Comparison of ENCODE assay signal across 8 cellular contexts in the genomic region with DNA sequence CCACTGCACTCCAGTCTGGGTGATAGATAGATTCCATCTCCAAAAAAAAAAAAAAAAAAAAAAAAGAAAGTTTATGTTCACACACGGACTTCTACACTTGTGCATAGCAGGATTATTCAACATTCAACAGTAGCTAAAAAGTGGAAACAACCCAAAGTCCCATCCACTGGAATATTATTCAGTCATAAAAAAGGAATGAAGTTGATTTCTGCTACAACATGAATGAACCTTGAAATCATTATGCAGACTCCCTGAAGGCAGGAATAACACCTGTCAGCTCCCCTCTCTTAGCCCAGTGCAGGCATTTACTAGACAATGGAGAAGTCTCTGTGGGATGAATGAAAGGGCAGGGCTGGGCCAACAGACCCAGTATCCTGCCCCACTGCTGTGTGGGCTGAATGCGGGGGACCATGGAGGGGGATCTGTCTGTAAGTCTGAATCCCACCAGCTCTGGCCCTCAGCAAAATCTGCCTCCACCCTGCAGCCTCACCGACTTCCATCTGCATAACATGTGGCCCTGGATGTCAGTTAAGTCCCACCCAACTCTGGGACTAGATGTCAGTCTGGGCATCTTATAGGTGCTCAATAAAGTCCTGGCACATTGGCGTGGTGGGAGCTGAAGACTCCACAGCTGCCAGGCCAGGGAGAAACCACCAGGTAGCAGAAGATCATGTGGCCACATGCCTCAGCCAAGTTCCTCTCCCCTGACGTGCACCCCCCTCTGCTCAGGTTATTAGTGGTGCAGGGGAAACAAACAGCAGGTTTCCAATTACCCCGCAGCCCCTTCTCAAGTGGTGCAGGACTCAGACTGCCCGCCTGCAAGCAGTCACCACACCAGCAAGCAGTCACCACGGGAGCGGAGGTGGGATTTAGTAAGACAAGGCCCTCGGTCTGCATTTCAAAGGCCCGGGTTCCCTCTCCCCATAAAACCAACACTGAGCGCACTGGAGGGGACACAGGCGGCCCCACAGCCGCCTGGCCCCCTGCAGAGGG. TPM values are rescaled to one million over a fixed set of nuclear protein-coding genes. Genes with fewer than 3 reads are reported as not detected.
DNase-seq lines count a peak whose midpoint lies in the region; ATAC-seq lines count a peak whose summit lies in the region.

No MANE protein-coding gene starts in this region.

- no peak overlapping the region for H3K4me3 Mint-ChIP-seq in activated CD4-positive, alpha-beta memory T cell treated with anti-CD3 and anti-CD28 coated beads for 36 hours
- H3K4me3 Mint-ChIP-seq in immature natural killer cell: peak overlapping the region; percentile 88 to 98 (median 93)

- H3K9me3 Mint-ChIP-seq in activated CD4-positive, alpha-beta memory T cell treated with anti-CD3 and anti-CD28 coated beads for 36 hours: no peaks in the 10 kb centered on the region
- H3K9me3 Mint-ChIP-seq in immature natural killer cell: peaks cover 0 to 3% (median 0%) of the 10 kb centered on the region in 6 donors

- POLR2A ChIA-PET in activated CD4-positive, alpha-beta memory T cell treated with anti-CD3 and anti-CD28 coated beads for 36 hours (lab: Charles Lee): interaction anchor here (0.6 to 13.4 kb wide), 6 partner anchors 9 to 86 kb away, joined by 3 to 283 read pairs (median 6); no protein-coding TSS in a partner anchor

- intact Hi-C loops in activated CD4-positive, alpha-beta memory T cell treated with anti-CD3 and anti-CD28 coated beads for 36 hours (cut with micrococcal nuclease): loop anchor here (1.0 kb wide), 1 partner anchor 22 kb away; no protein-coding TSS in a partner anchor

- peaks cover 17% of the 10 kb centered on the region for H3K36me3 Mint-ChIP-seq in activated CD4-positive, alpha-beta memory T cell treated with anti-CD3 and anti-CD28 coated beads for 36 hours
- peaks cover 18 to 22% (median 20%) of the 10 kb centered on the region in 3 donors for H3K36me3 Mint-ChIP-seq in immature natural killer cell

- H3K9me3 ChIP-seq in stomach smooth muscle (ENCODE audit: control insufficient read depth in 2 of 2, low read length in 2 of 2): no peaks in the 10 kb centered on the region

- H3K9ac ChIP-seq in stomach smooth muscle (ENCODE audit: low read length in 2 of 2): peak overlapping the region in 1 of 2 donors; percentile 80

- peak overlapping the region; percentile 20 to 22 for H3K4me3 ChIP-seq in stomach smooth muscle (ENCODE audit: low read length in 2 of 2)

- H3K4me1 Mint-ChIP-seq in activated CD4-positive, alpha-beta memory T cell treated with anti-CD3 and anti-CD28 coated beads for 36 hours (ENCODE audit: low read depth): peaks cover 44% of the 10 kb centered on the region
- H3K4me1 Mint-ChIP-seq in immature natural killer cell: peaks cover 67 to 76% of the 10 kb centered on the region in 2 donors

- peak overlapping the region; percentile 95 for H3K27ac Mint-ChIP-seq in activated CD4-positive, alpha-beta memory T cell treated with anti-CD3 and anti-CD28 coated beads for 36 hours
- peak overlapping the region; percentile 95 to 99 (median 98) for H3K27ac Mint-ChIP-seq in immature natural killer cell

- H3K27me3 Mint-ChIP-seq in activated CD4-positive, alpha-beta memory T cell treated with anti-CD3 and anti-CD28 coated beads for 36 hours: no peaks in the 10 kb centered on the region
- peaks cover 34 to 39% (median 38%) of the 10 kb centered on the region in 3 donors for H3K27me3 Mint-ChIP-seq in immature natural killer cell (ENCODE audit: low read depth in 3 of 3)

- H3K36me3 ChIP-seq in stomach smooth muscle (ENCODE audit: control insufficient read depth in 2 of 2, insufficient read depth in 2 of 2, low read length in 2 of 2): no peaks in the 10 kb centered on the region

- CTCF ChIA-PET in activated CD4-positive, alpha-beta memory T cell treated with anti-CD3 and anti-CD28 coated beads for 36 hours (lab: Charles Lee): interaction anchor here (0.6 to 13.7 kb wide), 6 partner anchors 11 to 267 kb away, joined by 3 to 269 read pairs (median 22); no protein-coding TSS in a partner anchor

- ATAC-seq in GM21367 (IDR thresholded peaks at IDR 0.05; ENCODE audit: unreplicated experiment): no peak

- DNase-seq in DMS 273 (lab: John Stamatoyannopoulos, UW; ENCODE audit: unreplicated experiment) (peak; percentile 31), DMS 273 treated with DMSO at 0.1 percent for 48 hours (lab: John Stamatoyannopoulos, UW) (no peak), immature natural killer cell (peak; percentile 35 to 58 (median 40)), foreskin melanocyte (no peak)
- no peak for DNase-seq in activated CD4-positive, alpha-beta memory T cell treated with anti-CD3 and anti-CD28 coated beads for 36 hours
- no peak for DNase-seq in stimulated activated CD4-positive, alpha-beta T cell treated with anti-CD3 and anti-CD28 coated beads, Interleukin-4, amount 100 ng/mL, for 1 hour

- H3K27ac ChIP-seq in stomach smooth muscle (ENCODE audit: low read length): peak overlapping the region; percentile 95

- H3K27me3 ChIP-seq in stomach smooth muscle (ENCODE audit: control insufficient read depth in 1 of 2, insufficient read depth in 2 of 2, low read length in 2 of 2): no peaks in the 10 kb centered on the region

- peaks cover 49% of the 10 kb centered on the region for H3K4me1 ChIP-seq in stomach smooth muscle (ENCODE audit: control insufficient read depth, insufficient read depth, low read length)

RNA-seq across cellular contexts. Expression of a gene that starts 8.9 kb away (rescaled TPM):
- total RNA-seq in activated CD4-positive, alpha-beta memory T cell treated with anti-CD3 and anti-CD28 coated beads for 36 hours: 10 to 100 TPM; 78.4 to 79.8 TPM
- 100 to 1,000 TPM; 166 to 431 (median 274) TPM for polyA plus RNA-seq in immature natural killer cell

Comparison
In these comparisons a context has a peak if more than half of its experiments do, and no peak if none do; other contexts are left out.
1. DNase-seq: peak in DMS 273 (single experiment) and immature natural killer cell (3 of 3); none in DMS 273 treated with DMSO at 0.1 percent for 48 hours (single experiment), activated CD4-positive, alpha-beta memory T cell treated with anti-CD3 and anti-CD28 coated beads for 36 hours (single experiment), foreskin melanocyte (single experiment) and stimulated activated CD4-positive, alpha-beta T cell treated with anti-CD3 and anti-CD28 coated beads, Interleukin-4, amount 100 ng/mL, for 1 hour (single experiment).